Comparison of ENCODE assay signal across 8 cellular contexts in genomic region chr11:63671322-63672155, GRCh38. TPM values are rescaled to one million over a fixed set of nuclear protein-coding genes. Genes with fewer than 3 reads are reported as not detected.
DNase-seq lines count a peak whose midpoint lies in the region; ATAC-seq and TF ChIP-seq lines count a peak whose summit lies in the region.

ATL3 (minus strand) TSS chr11:63671376; CDS start chr11:63671335, 41 bp downstream.

- POLR2A ChIA-PET in Panc1 (lab: Charles Lee) = no interaction called here

- H3K4me1 Mint-ChIP-seq in activated T-cell treated with anti-CD3 and anti-CD28 coated beads, Interleukin-2, amount 50 U/mL, for 72 hours (ENCODE audit: low read depth) = peaks cover 33% of the 10 kb centered on the region

- no peaks in the 10 kb centered on the region for H3K27me3 ChIP-seq in Panc1 (ENCODE audit: control insufficient read depth, insufficient read depth, low read length)
- H3K27me3 ChIP-seq in esophagus muscularis mucosa = no peaks in the 10 kb centered on the region
- no peaks in the 10 kb centered on the region for H3K27me3 ChIP-seq in muscle layer of duodenum (ENCODE audit: low read depth, low read length)

- ATAC-seq in GM21723 (IDR thresholded peaks at IDR 0.05; ENCODE audit: unreplicated experiment) (peak; percentile 86), Panc1 (peak; percentile 94)
- peak; percentile 90 to 91 for ATAC-seq in activated T-cell treated with anti-CD3 and anti-CD28 coated beads, Interleukin-2, amount 50 U/mL, for 72 hours (replicated peaks in 1 of 2)

- CTCF ChIA-PET in Panc1 (lab: Charles Lee) = interaction anchor here (0.5 to 0.9 kb wide), 3 partner anchors 11 to 96 kb away, joined by 3 read pairs; no protein-coding TSS in a partner anchor

- H3K9me3 ChIP-seq in Panc1 (ENCODE audit: control insufficient read depth, insufficient read depth, low read depth, low read length) (no peaks in the 10 kb centered on the region), esophagus muscularis mucosa (no peaks in the 10 kb centered on the region), muscle layer of duodenum (ENCODE audit: control insufficient read depth in 1 of 2, low read length in 2 of 2) (no peaks in the 10 kb centered on the region)

- intact Hi-C loops in Panc1 (cut with micrococcal nuclease; ENCODE audit: unreplicated experiment) (no loop called here), esophagus muscularis mucosa (cut with DNase I) (no loop called here)

- H3K4me3 Mint-ChIP-seq in activated T-cell treated with anti-CD3 and anti-CD28 coated beads, Interleukin-2, amount 50 U/mL, for 72 hours = peak within 1 kb of the TSS; percentile 80 to 87

- H3K4me1 ChIP-seq in Panc1 (ENCODE audit: control insufficient read depth, insufficient read depth, low read length) (peaks cover 16% of the 10 kb centered on the region), esophagus muscularis mucosa (peaks cover 41 to 44% (median 42%) of the 10 kb centered on the region in 4 donors), muscle layer of duodenum (ENCODE audit: control insufficient read depth in 1 of 2, insufficient read depth in 2 of 2, low read length in 2 of 2) (peaks cover 4 to 36% of the 10 kb centered on the region in 2 donors)

- peaks cover 0 to 3% of the 10 kb centered on the region in 2 donors for H3K36me3 Mint-ChIP-seq in activated T-cell treated with anti-CD3 and anti-CD28 coated beads, Interleukin-2, amount 50 U/mL, for 72 hours (ENCODE audit: insufficient read depth in 2 of 2)

- no peaks in the 10 kb centered on the region for H3K9me3 Mint-ChIP-seq in activated T-cell treated with anti-CD3 and anti-CD28 coated beads, Interleukin-2, amount 50 U/mL, for 72 hours

- peak within 1 kb of the TSS; percentile 72 to 88 for H3K4me3 ChIP-seq in Panc1 (ENCODE audit: low read depth in 2 of 2, low read length in 2 of 2)
- peak within 1 kb of the TSS; percentile 79 to 98 (median 83) for H3K4me3 ChIP-seq in esophagus muscularis mucosa
- H3K4me3 ChIP-seq in muscle layer of duodenum (ENCODE audit: low read depth in 1 of 2, low read length in 2 of 2) = peak within 1 kb of the TSS; percentile 76 to 97

- TF ChIP-seq CTCF in Panc1 (IDR thresholded peaks at IDR 0.05) = no peak
- TF ChIP-seq CTCF in esophagus muscularis mucosa (IDR thresholded peaks at IDR 0.05) = peak in 2 of 3 experiments; percentile 17 to 26

- in situ Hi-C loops in KBM-7 (cut with MboI; ENCODE audit: low pct_unique_long_range_greater_than_20kb, low sequenced_read_pairs) = no loop called here
- in situ Hi-C loops in Panc1 (cut with HindIII; ENCODE audit: low pct_unique_long_range_greater_than_20kb, low sequenced_read_pairs) = no loop called here

- WGBS in esophagus muscularis mucosa = 13% methylated on average over 59 of the region's 69 CpGs

- TF ChIP-seq POLR2A in esophagus muscularis mucosa (IDR thresholded peaks at IDR 0.05; ENCODE audit: low read depth) = peak; percentile 24

- peak within 1 kb of the TSS; percentile 97 for H3K27ac ChIP-seq in Panc1 (ENCODE audit: low read length)
- H3K27ac ChIP-seq in esophagus muscularis mucosa (replicated peaks in 1 of 4) = peak within 1 kb of the TSS; percentile 97 to 100 (median 99)
- H3K27ac ChIP-seq in muscle layer of duodenum (ENCODE audit: low read length) = peak within 1 kb of the TSS; percentile 99

- H3K27me3 Mint-ChIP-seq in activated T-cell treated with anti-CD3 and anti-CD28 coated beads, Interleukin-2, amount 50 U/mL, for 72 hours (ENCODE audit: low read depth) = no peaks in the 10 kb centered on the region

- peak within 1 kb of the TSS; percentile 96 for H3K27ac Mint-ChIP-seq in activated T-cell treated with anti-CD3 and anti-CD28 coated beads, Interleukin-2, amount 50 U/mL, for 72 hours

- H3K36me3 ChIP-seq in Panc1 (ENCODE audit: control insufficient read depth, insufficient read depth, low read length) = no peaks in the 10 kb centered on the region
- no peaks in the 10 kb centered on the region for H3K36me3 ChIP-seq in esophagus muscularis mucosa
- H3K36me3 ChIP-seq in muscle layer of duodenum (ENCODE audit: control insufficient read depth in 1 of 2, insufficient read depth in 2 of 2, low read length in 2 of 2) = no peaks in the 10 kb centered on the region

- DNase-seq in DMS53 (lab: John Stamatoyannopoulos, UW) (peak; percentile 99), KBM-7 (peak; percentile 97), Panc1 (ENCODE audit: low read depth, low spot score) (peak; percentile 83), esophagus muscularis mucosa (ENCODE audit: extremely low spot score) (peak; percentile 99)
- peak; percentile 95 to 96 for DNase-seq in activated T-cell treated with anti-CD3 and anti-CD28 coated beads, Interleukin-2, amount 50 U/mL, for 72 hours
- peak; percentile 92 for DNase-seq in stimulated activated CD8-positive, alpha-beta memory T cell treated with anti-CD3 and anti-CD28 coated beads, Interleukin-7, amount 100 ng/mL, for 24 hours (ENCODE audit: low read depth)

- no peak for TF ChIP-seq EP300 in esophagus muscularis mucosa (IDR thresholded peaks at IDR 0.05)

- no TSS peak for BruUV-seq in Panc1 (replicated peaks; lab: Mats Ljungman, UMichigan)

RNA-seq across cellular contexts. Expression of gene ATL3, which starts in this region (rescaled TPM):
- total RNA-seq in Panc1 (2021; ENCODE audit: unreplicated experiment) = 79.0 TPM
- polyA plus RNA-seq in Panc1 (2012; ENCODE audit: insufficient read length) = 12.9 TPM
- total RNA-seq in activated T-cell treated with anti-CD3 and anti-CD28 coated beads, Interleukin-2, amount 50 U/mL, for 72 hours = 10 to 100 TPM; 42.6 to 47.0 TPM
- total RNA-seq in esophagus muscularis mucosa = 100 to 1,000 TPM; 138 to 202 (median 144) TPM

Comparison
In these comparisons a context has a peak if more than half of its experiments do, and no peak if none do; other contexts are left out.
1. Peak in every context shown above with its lines: DNase-seq, ATAC-seq, H3K4me3 ChIP-seq and H3K27ac ChIP-seq.